19 cellular contexts compared by ENCODE assay signal in genomic region chr1:71147637-71148360, GRCh38.
DNase-seq lines count a peak whose midpoint lies in the region; ATAC-seq, FAIRE-seq and TF ChIP-seq lines count a peak whose summit lies in the region.
"Had no signal": no experiment of that assay in that cellular context is flagged by ENCODE, and none has a peak within 500 bp of the region (broad histone marks: within the 10 kb centered on the region; RNA-seq: fewer than 3 reads in every experiment).

No MANE protein-coding gene starts in this region.

- no peak for TF ChIP-seq CTCF in HepG2 (CRISPR knock-in tag; IDR thresholded peaks at IDR 0.05)
- no peak for TF ChIP-seq CTCF in right lobe of liver (IDR thresholded peaks at IDR 0.05)
- TF ChIP-seq CTCF in IMR-90 (conservative IDR thresholded peaks at IDR 0.05; ENCODE audit: low read depth, low read length), result no peak

- no peak overlapping the region for H3K4ac ChIP-seq in IMR-90 (ENCODE audit: low read depth, low read length)

- H3K4me1 ChIP-seq in HepG2 (ENCODE audit: insufficient read depth, low read length) (no peaks in the 10 kb centered on the region), right lobe of liver (no peaks in the 10 kb centered on the region), IMR-90 (ENCODE audit: control insufficient read depth, insufficient read depth, low read length) (no peaks in the 10 kb centered on the region)
- H3K4me1 ChIP-seq: BE2C, Caco-2 had no signal

- no peak for ATAC-seq in HepG2
- ATAC-seq in right lobe of liver, result no peak
- ATAC-seq in IMR-90 (ENCODE audit: low read depth), result no peak
- no peak for ATAC-seq in HG03342 (IDR thresholded peaks at IDR 0.05; ENCODE audit: unreplicated experiment)
- ATAC-seq: GM12878 had no signal

- H4K5ac ChIP-seq in IMR-90 (ENCODE audit: low read depth, low read length), result no peak overlapping the region

- no peak overlapping the region for H2BK15ac ChIP-seq in IMR-90 (ENCODE audit: low read depth, low read length)

- no peak overlapping the region for H3K14ac ChIP-seq in IMR-90 (replicated peaks; ENCODE audit: low read depth, low read length)

- H4K20me1 ChIP-seq in HepG2 (ENCODE audit: insufficient read depth, low read length) (no peaks in the 10 kb centered on the region), IMR-90 (ENCODE audit: insufficient read depth, low read length) (no peaks in the 10 kb centered on the region)

- H3K27me3 ChIP-seq in HepG2 (ENCODE audit: control insufficient read depth in 1 of 2, insufficient read depth in 2 of 2, low read length in 2 of 2) (no peaks in the 10 kb centered on the region), right lobe of liver (no peaks in the 10 kb centered on the region), IMR-90 (ENCODE audit: control insufficient read depth, insufficient read depth, low read length) (no peaks in the 10 kb centered on the region)
- H3K27me3 ChIP-seq: BE2C had no signal

- no peak overlapping the region for H3K18ac ChIP-seq in IMR-90 (ENCODE audit: low read depth, low read length)

- H3K9ac ChIP-seq in HepG2 (ENCODE audit: insufficient read depth, low read depth, low read length) (no peak overlapping the region), IMR-90 (ENCODE audit: low read depth, low read length) (no peak overlapping the region)
- H3K9ac ChIP-seq: GM23248 had no signal

- POLR2A ChIA-PET in HepG2 (lab: Yijun Ruan, JAX), result no interaction called here
- POLR2A ChIA-PET in IMR-90 (lab: Charles Lee; ENCODE audit: unreplicated experiment), result no interaction called here

- dilution Hi-C loops in IMR-90 (cut with HindIII; ENCODE audit: low sequenced_read_pairs, unreplicated experiment), result no loop called here

- no peaks in the 10 kb centered on the region for H3K79me1 ChIP-seq in IMR-90 (ENCODE audit: low read depth in 1 of 2, low read length in 2 of 2)

- H2AK5ac ChIP-seq in IMR-90 (ENCODE audit: low read depth, low read length), result no peak overlapping the region

- no peak overlapping the region for H2BK5ac ChIP-seq in IMR-90 (ENCODE audit: low read depth, low read length, poor library complexity, severe bottlenecking)

- CTCF ChIA-PET in HepG2 (lab: Yijun Ruan, JAX; ENCODE audit: low intra/inter-chr PET ratio, low total read pairs) (no interaction called here), IMR-90 (lab: Yijun Ruan, JAX) (no interaction called here)

- peaks cover 60% of the 10 kb centered on the region for H3K9me3 ChIP-seq in HepG2 (ENCODE audit: low read length)
- no peaks in the 10 kb centered on the region for H3K9me3 ChIP-seq in right lobe of liver
- H3K9me3 ChIP-seq in IMR-90 (ENCODE audit: control insufficient read depth, insufficient read depth, low read length), result no peaks in the 10 kb centered on the region
- H3K9me3 ChIP-seq: BE2C, Caco-2 had no signal

- H3K4me2 ChIP-seq in HepG2 (ENCODE audit: low read depth, low read length) (no peak overlapping the region), IMR-90 (ENCODE audit: low read depth, low read length) (no peak overlapping the region)

- H3K56ac ChIP-seq in IMR-90 (ENCODE audit: extremely low read depth, insufficient read depth, low read length), result no peak overlapping the region

- no peaks in the 10 kb centered on the region for H3K79me2 ChIP-seq in HepG2 (ENCODE audit: insufficient read depth, low read length)

- no peak for TF ChIP-seq EP300 in HepG2 (IDR thresholded peaks at IDR 0.05; ENCODE audit: low read depth in 2 of 2, low read length in 2 of 2)
- no peak for TF ChIP-seq EP300 in HepG2 (CRISPR knock-in tag; IDR thresholded peaks at IDR 0.05; ENCODE audit: borderline replicate concordance)

- H3K4me3 ChIP-seq in HepG2 (replicated peaks in 1 of 3; ENCODE audit: insufficient read depth in 1 of 3, low read depth in 2 of 3, low read length in 3 of 3) (no peak overlapping the region), right lobe of liver (no peak overlapping the region), IMR-90 (ENCODE audit: insufficient read depth, low read depth, low read length) (no peak overlapping the region)
- H3K4me3 ChIP-seq: GM12878, GM23248 had no signal

- no peak overlapping the region for H2AK9ac ChIP-seq in IMR-90 (replicated peaks; ENCODE audit: low read depth, low read length, poor library complexity)

- H2BK20ac ChIP-seq in IMR-90 (ENCODE audit: low read depth, low read length), result no peak overlapping the region

- H2BK120ac ChIP-seq in IMR-90 (ENCODE audit: low read depth, low read length), result no peak overlapping the region

- H4K91ac ChIP-seq in IMR-90 (ENCODE audit: insufficient read depth, low read depth, low read length), result no peak overlapping the region

- TF ChIP-seq POLR2A in HepG2 (IDR thresholded peaks at IDR 0.05; ENCODE audit: insufficient read depth in 1 of 2, low read depth in 2 of 2, low read length in 2 of 2) (no peak), right lobe of liver (IDR thresholded peaks at IDR 0.05) (no peak), IMR-90 (IDR thresholded peaks at IDR 0.05; ENCODE audit: low read depth, low read length) (no peak)

- H3K9me1 ChIP-seq in IMR-90 (ENCODE audit: insufficient read depth, low read length), result no peaks in the 10 kb centered on the region

- H4K8ac ChIP-seq in IMR-90 (ENCODE audit: low read depth in 2 of 2, low read length in 2 of 2), result no peak overlapping the region

- no TSS peak for BruUV-seq in HepG2 (replicated peaks; lab: Mats Ljungman, UMichigan)
- no TSS peak for BruUV-seq in IMR-90 (replicated peaks; lab: Mats Ljungman, UMichigan)

- H3K27ac ChIP-seq in HepG2 (ENCODE audit: extremely low read length, insufficient read depth, low read length) (no peak overlapping the region), right lobe of liver (no peak overlapping the region), IMR-90 (ENCODE audit: insufficient read depth, low read length) (no peak overlapping the region)
- H3K27ac ChIP-seq: 22Rv1, GM23248 had no signal

- H3K36me3 ChIP-seq in HepG2 (replicated peaks in 1 of 2; ENCODE audit: control insufficient read depth in 1 of 2, insufficient read depth in 2 of 2, low read length in 2 of 2) (no peaks in the 10 kb centered on the region), right lobe of liver (no peaks in the 10 kb centered on the region), IMR-90 (ENCODE audit: control insufficient read depth, insufficient read depth, low read length) (no peaks in the 10 kb centered on the region)
- H3K36me3 ChIP-seq: BE2C had no signal

- in situ Hi-C loops in HepG2 (cut with HindIII; ENCODE audit: extremely low pct_ligation_motif_present, low pct_unique_long_range_greater_than_20kb) (no loop called here), IMR-90 (cut with MboI; ENCODE audit: low sequenced_read_pairs) (no loop called here)

- intact Hi-C loops in HepG2 (cut with micrococcal nuclease; ENCODE audit: unreplicated experiment) (no loop called here), right lobe of liver (cut with DNase I) (no loop called here), IMR-90 (cut with micrococcal nuclease) (no loop called here)

- DNase-seq in HepG2 (ENCODE audit: low spot score), result no peak
- no peak for DNase-seq in right lobe of liver
- DNase-seq in IMR-90, result no peak
- DNase-seq in frontal cortex (ENCODE audit: low spot score in 2 of 2), result no peak
- no peak for DNase-seq in HK-2 (ENCODE audit: unreplicated experiment)
- no peak for DNase-seq in GM19238 (ENCODE audit: insufficient read length, low spot score)
- no peak for DNase-seq in NCI-H446 (lab: John Stamatoyannopoulos, UW)
- DNase-seq: ACHN; BE2C; C1 segment of cervical spinal cord; Caco-2; CD4-positive, CD25-positive, alpha-beta regulatory T cell; CD8-positive, alpha-beta memory T cell; GM23248; HCEC 1CT had no signal

- TF ChIP-seq RAD21 in HepG2 (CRISPR knock-in tag; IDR thresholded peaks at IDR 0.05) (no peak), IMR-90 (IDR thresholded peaks at IDR 0.05; ENCODE audit: low read length) (no peak)

- H3K23ac ChIP-seq in IMR-90 (ENCODE audit: low read depth, low read length), result no peak overlapping the region

- 0% methylated on average over 4 of the region's 4 CpGs for WGBS in HepG2 (ENCODE audit: low lambda C conversion rate)
- WGBS in right lobe of liver (ENCODE audit: insufficient coverage, low coverage, low lambda C conversion rate, missing lambda C conversion rate), result 52% methylated on average over 3 of the region's 4 CpGs
- no CpG with 5 or more reads among the region's 4 CpGs for WGBS in IMR-90 (ENCODE audit: extremely low coverage in 2 of 2, insufficient read length in 1 of 2), 2 experiments

- no peak overlapping the region for H2AFZ ChIP-seq in HepG2 (ENCODE audit: low read length)
- no peak overlapping the region for H2AFZ ChIP-seq in IMR-90 (replicated peaks; ENCODE audit: low read length, poor library complexity)
- H2AFZ ChIP-seq: GM23248 had no signal

- no peak for FAIRE-seq in HepG2 (lab: Jason Lieb, UNC)
- FAIRE-seq in frontal cortex (lab: Jason Lieb, UNC), result peak; percentile 8
- FAIRE-seq: D721Med, GM12878 had no signal

TF ChIP-seq in HepG2, 621 proteins besides CTCF, POLR2A, EP300 and RAD21 (continues in another document):
- TF ChIP-seq MAFK (conservative IDR thresholded peaks at IDR 0.05 in 1 of 2, IDR thresholded peaks at IDR 0.05 in 1 of 2; ENCODE audit: low read length in 2 of 2) (peak; percentile 73 to 86), MAFF (IDR thresholded peaks at IDR 0.05; ENCODE audit: low read depth, low read length) (peak; percentile 82), MXD4 (CRISPR knock-in tag; IDR thresholded peaks at IDR 0.05) (no peak)

TF ChIP-seq in IMR-90, 13 proteins besides CTCF, POLR2A, EP300 and RAD21:
- TF ChIP-seq CHD1 (IDR thresholded peaks at IDR 0.05; ENCODE audit: low read depth, low read length), result no peak
- TF ChIP-seq, protein P1, sequence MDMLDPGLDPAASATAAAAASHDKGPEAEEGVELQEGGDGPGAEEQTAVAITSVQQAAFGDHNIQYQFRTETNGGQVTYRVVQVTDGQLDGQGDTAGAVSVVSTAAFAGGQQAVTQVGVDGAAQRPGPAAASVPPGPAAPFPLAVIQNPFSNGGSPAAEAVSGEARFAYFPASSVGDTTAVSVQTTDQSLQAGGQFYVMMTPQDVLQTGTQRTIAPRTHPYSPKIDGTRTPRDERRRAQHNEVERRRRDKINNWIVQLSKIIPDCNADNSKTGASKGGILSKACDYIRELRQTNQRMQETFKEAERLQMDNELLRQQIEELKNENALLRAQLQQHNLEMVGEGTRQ (IDR thresholded peaks at IDR 0.05; ENCODE audit: low read depth, low read length), result no peak
- TF ChIP-seq MAFK (IDR thresholded peaks at IDR 0.05; ENCODE audit: low read depth, low read length), result peak; percentile 77
- TF ChIP-seq RFX5 (IDR thresholded peaks at IDR 0.05; ENCODE audit: low read depth, low read length), result no peak
